In the genomic region with DNA sequence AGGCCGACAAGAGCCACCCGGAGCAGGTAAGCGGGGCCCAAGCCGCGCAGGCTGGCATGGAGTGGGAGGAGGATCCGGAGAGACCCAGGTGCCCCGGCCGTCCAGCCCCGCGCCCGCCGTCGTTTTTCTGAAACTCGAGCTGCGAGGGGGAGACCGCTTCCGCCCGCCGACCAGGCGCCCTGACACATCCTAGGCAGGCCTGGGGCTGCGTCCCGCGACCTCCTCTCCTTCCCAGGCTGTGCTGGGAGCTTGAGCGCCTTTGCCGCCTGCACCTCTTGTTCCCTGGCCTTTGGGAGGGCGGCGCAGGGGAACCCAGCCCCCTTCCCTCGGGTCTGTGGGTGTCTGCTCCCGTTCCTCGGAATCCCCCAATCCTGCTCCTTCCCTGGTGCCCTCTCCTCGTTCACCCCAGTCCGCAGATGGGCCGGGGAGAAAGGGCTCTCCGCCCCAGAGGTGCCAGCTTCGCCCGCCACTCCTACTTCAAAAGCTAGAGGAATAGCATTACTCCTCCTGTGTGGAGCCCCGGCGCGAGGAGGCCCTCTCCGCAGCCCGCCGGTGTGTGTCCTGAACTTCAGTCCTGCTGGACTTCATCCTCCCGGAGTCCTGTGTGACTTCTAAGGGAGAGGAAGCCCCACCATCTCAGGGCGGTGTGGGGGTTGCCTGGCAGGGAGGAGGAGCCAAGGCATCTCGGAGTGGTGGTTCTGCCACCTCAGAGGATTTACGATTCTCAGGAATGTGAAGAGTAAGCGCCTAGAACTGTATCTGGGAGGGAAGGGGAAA, we compare ENCODE assay signal across 1 cellular context.
TF ChIP-seq lines count a peak whose summit lies in the region.

No MANE protein-coding gene starts in this region.

TF ChIP-seq in GM23338, 12 proteins besides CTCF, POLR2A, EP300 and RAD21:
- TF ChIP-seq, protein P1, sequence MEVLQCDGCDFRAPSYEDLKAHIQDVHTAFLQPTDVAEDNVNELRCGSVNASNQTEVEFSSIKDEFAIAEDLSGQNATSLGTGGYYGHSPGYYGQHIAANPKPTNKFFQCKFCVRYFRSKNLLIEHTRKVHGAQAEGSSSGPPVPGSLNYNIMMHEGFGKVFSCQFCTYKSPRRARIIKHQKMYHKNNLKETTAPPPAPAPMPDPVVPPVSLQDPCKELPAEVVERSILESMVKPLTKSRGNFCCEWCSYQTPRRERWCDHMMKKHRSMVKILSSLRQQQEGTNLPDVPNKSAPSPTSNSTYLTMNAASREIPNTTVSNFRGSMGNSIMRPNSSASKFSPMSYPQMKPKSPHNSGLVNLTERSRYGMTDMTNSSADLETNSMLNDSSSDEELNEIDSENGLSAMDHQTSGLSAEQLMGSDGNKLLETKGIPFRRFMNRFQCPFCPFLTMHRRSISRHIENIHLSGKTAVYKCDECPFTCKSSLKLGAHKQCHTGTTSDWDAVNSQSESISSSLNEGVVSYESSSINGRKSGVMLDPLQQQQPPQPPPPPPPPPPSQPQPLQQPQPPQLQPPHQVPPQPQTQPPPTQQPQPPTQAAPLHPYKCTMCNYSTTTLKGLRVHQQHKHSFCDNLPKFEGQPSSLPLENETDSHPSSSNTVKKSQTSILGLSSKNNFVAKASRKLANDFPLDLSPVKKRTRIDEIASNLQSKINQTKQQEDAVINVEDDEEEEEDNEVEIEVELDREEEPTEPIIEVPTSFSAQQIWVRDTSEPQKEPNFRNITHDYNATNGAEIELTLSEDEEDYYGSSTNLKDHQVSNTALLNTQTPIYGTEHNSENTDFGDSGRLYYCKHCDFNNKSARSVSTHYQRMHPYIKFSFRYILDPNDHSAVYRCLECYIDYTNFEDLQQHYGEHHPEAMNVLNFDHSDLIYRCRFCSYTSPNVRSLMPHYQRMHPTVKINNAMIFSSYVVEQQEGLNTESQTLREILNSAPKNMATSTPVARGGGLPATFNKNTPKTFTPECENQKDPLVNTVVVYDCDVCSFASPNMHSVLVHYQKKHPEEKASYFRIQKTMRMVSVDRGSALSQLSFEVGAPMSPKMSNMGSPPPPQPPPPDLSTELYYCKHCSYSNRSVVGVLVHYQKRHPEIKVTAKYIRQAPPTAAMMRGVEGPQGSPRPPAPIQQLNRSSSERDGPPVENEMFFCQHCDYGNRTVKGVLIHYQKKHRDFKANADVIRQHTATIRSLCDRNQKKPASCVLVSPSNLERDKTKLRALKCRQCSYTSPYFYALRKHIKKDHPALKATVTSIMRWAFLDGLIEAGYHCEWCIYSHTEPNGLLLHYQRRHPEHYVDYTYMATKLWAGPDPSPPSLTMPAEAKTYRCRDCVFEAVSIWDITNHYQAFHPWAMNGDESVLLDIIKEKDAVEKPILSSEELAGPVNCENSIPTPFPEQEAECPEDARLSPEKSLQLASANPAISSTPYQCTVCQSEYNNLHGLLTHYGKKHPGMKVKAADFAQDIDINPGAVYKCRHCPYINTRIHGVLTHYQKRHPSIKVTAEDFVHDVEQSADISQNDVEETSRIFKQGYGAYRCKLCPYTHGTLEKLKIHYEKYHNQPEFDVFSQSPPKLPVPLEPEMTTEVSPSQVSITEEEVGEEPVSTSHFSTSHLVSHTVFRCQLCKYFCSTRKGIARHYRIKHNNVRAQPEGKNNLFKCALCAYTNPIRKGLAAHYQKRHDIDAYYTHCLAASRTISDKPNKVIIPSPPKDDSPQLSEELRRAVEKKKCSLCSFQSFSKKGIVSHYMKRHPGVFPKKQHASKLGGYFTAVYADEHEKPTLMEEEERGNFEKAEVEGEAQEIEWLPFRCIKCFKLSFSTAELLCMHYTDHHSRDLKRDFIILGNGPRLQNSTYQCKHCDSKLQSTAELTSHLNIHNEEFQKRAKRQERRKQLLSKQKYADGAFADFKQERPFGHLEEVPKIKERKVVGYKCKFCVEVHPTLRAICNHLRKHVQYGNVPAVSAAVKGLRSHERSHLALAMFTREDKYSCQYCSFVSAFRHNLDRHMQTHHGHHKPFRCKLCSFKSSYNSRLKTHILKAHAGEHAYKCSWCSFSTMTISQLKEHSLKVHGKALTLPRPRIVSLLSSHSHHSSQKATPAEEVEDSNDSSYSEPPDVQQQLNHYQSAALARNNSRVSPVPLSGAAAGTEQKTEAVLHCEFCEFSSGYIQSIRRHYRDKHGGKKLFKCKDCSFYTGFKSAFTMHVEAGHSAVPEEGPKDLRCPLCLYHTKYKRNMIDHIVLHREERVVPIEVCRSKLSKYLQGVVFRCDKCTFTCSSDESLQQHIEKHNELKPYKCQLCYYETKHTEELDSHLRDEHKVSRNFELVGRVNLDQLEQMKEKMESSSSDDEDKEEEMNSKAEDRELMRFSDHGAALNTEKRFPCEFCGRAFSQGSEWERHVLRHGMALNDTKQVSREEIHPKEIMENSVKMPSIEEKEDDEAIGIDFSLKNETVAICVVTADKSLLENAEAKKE (CRISPR knock-in tag; IDR thresholded peaks at IDR 0.05): no peak
- no peak for TF ChIP-seq ZNF114 (CRISPR knock-in tag; IDR thresholded peaks at IDR 0.05)
- no peak for TF ChIP-seq NANOG (IDR thresholded peaks at IDR 0.05; ENCODE audit: borderline replicate concordance)
- TF ChIP-seq STAT1 (IDR thresholded peaks at IDR 0.05; ENCODE audit: unreplicated experiment): no peak
- TF ChIP-seq ZNF331 (CRISPR knock-in tag; IDR thresholded peaks at IDR 0.05; ENCODE audit: low read depth): no peak
- no peak for TF ChIP-seq POLR2AphosphoS5 (IDR thresholded peaks at IDR 0.05; ENCODE audit: low read depth)
- no peak for TF ChIP-seq CREB1 (CRISPR knock-in tag; IDR thresholded peaks at IDR 0.05; ENCODE audit: low read depth)
- no peak for TF ChIP-seq JUNB (IDR thresholded peaks at IDR 0.05; ENCODE audit: unreplicated experiment)
